In genomic region chr14:65429757-65430156, GRCh38 we compare ENCODE assay signal across 23 cellular contexts. TPM values are rescaled to one million over a fixed set of nuclear protein-coding genes. Genes with fewer than 3 reads are reported as not detected.
A peak's percentile ranks its signal among the peaks of the same experiment; 100 is the strongest.
DNase-seq lines count a peak whose midpoint lies in the region; ATAC-seq, FAIRE-seq and TF ChIP-seq lines count a peak whose summit lies in the region.
"Had no signal": no experiment of that assay in that cellular context is flagged by ENCODE, and none has a peak within 500 bp of the region (broad histone marks: within the 10 kb centered on the region; RNA-seq: fewer than 3 reads in every experiment).

No MANE protein-coding gene starts in this region.

- in situ Hi-C loops in K562 (cut with MboI): no loop called here

- H2BK120ac ChIP-seq in trophoblast cell (ENCODE audit: insufficient read depth, low read length, poor library complexity): peak overlapping the region; percentile 91

- no peak overlapping the region for H3K4me2 ChIP-seq in PC-9
- H3K4me2 ChIP-seq in K562 (ENCODE audit: insufficient read depth, low read length): no peak overlapping the region
- H3K4me2 ChIP-seq in trophoblast cell (ENCODE audit: low read length): no peak overlapping the region
- H3K4me2 ChIP-seq: A549; BLaER1 treated with 17β-estradiol and CSF1 and Interleukin-3, amounts not matched to agents 10 nM and 100 nM had no signal

- H3K9me3 ChIP-seq in PC-9 (ENCODE audit: insufficient read depth, low read depth): no peaks in the 10 kb centered on the region
- H3K9me3 ChIP-seq in K562 (replicated peaks; ENCODE audit: control insufficient read depth, insufficient read depth, low read depth, low read length): no peaks in the 10 kb centered on the region
- no peaks in the 10 kb centered on the region for H3K9me3 ChIP-seq in trophoblast cell (ENCODE audit: insufficient read depth, low read depth, low read length)
- no peaks in the 10 kb centered on the region for H3K9me3 ChIP-seq in upper lobe of right lung
- no peaks in the 10 kb centered on the region for H3K9me3 ChIP-seq in sigmoid colon
- H3K9me3 ChIP-seq: A549, BE2C, Caco-2, HAP-1 had no signal

- peak overlapping the region; percentile 100 for H3K4ac ChIP-seq in trophoblast cell (ENCODE audit: low read depth, low read length)

- H3K27me3 ChIP-seq in PC-9 (ENCODE audit: insufficient read depth, low read depth) (no peaks in the 10 kb centered on the region), K562 (ENCODE audit: control insufficient read depth in 2 of 2, insufficient read depth in 2 of 2, low read length in 2 of 2) (no peaks in the 10 kb centered on the region), trophoblast cell (ENCODE audit: insufficient read depth, low read length) (no peaks in the 10 kb centered on the region), upper lobe of right lung (no peaks in the 10 kb centered on the region), sigmoid colon (no peaks in the 10 kb centered on the region)
- H3K27me3 ChIP-seq: BE2C; BLaER1 treated with 17β-estradiol and CSF1 and Interleukin-3, amounts not matched to agents 10 nM and 100 nM had no signal

- 34% methylated on average over 4 of the region's 5 CpGs for WGBS in K562 (ENCODE audit: insufficient coverage, low coverage, missing lambda C conversion rate)
- WGBS in trophoblast cell (ENCODE audit: extremely low coverage, insufficient coverage, insufficient read length): no CpG with 5 or more reads among the region's 5 CpGs
- 96 to 97% methylated on average over 5 of the region's 5 CpGs for WGBS in sigmoid colon, 2 donors

- peak overlapping the region; percentile 87 for H4K91ac ChIP-seq in trophoblast cell (ENCODE audit: low read depth, low read length)

- H4K12ac ChIP-seq in trophoblast cell (ENCODE audit: low read depth, low read length): peak overlapping the region; percentile 59

- peaks cover 26% of the 10 kb centered on the region for H3K79me1 ChIP-seq in trophoblast cell (ENCODE audit: low read length)

- ATAC-seq in K562: no peak
- ATAC-seq in upper lobe of right lung: no peak
- ATAC-seq: A549 had no signal

- H3K27ac ChIP-seq in PC-9 (peak overlapping the region; percentile 27; the same call in 1 of the 2 replicates), K562 (ENCODE audit: extremely low read depth, low read depth, low read length) (no peak overlapping the region), trophoblast cell (ENCODE audit: low read depth, low read length) (peak overlapping the region; percentile 48), upper lobe of right lung (no peak overlapping the region), sigmoid colon (no peak overlapping the region)
- H3K27ac ChIP-seq: A549; BLaER1 treated with 17β-estradiol and CSF1 and Interleukin-3, amounts not matched to agents 10 nM and 100 nM had no signal

- H4K20me1 ChIP-seq in PC-9 (ENCODE audit: insufficient read depth) (peaks cover 6% of the 10 kb centered on the region), K562 (replicated peaks; ENCODE audit: control insufficient read depth, insufficient read depth, low read length) (no peaks in the 10 kb centered on the region)

- BruUV-seq in PC-9 (replicated peaks; lab: Mats Ljungman, UMichigan): no TSS peak
- BruUV-seq in K562 (replicated peaks; lab: Mats Ljungman, UMichigan): no TSS peak

- H3K4me1 ChIP-seq in PC-9 (replicated peaks; ENCODE audit: insufficient read depth) (peaks cover 1% of the 10 kb centered on the region; the same call in 1 of the 2 replicates), K562 (replicated peaks in 1 of 2; ENCODE audit: control insufficient read depth in 2 of 2, insufficient read depth in 2 of 2, low read length in 2 of 2) (peaks cover 6 to 13% of the 10 kb centered on the region in 2 experiments; a peak in 3 of 5 replicates), trophoblast cell (ENCODE audit: control insufficient read depth in 1 of 2, insufficient read depth in 2 of 2, low read length in 2 of 2) (peaks cover 10 to 18% of the 10 kb centered on the region in 2 experiments), upper lobe of right lung (peaks cover 9% of the 10 kb centered on the region), sigmoid colon (peaks cover 0 to 25% (median 11%) of the 10 kb centered on the region in 4 donors)
- H3K4me1 ChIP-seq: A549, BE2C had no signal

- POLR2A ChIA-PET in PC-9 (lab: Charles Lee; ENCODE audit: unreplicated experiment) (no interaction called here), K562 (lab: Yijun Ruan, JAX) (interaction anchor here (1.2 kb wide), 1 partner anchor 12 kb away, joined by 5 read pairs; no protein-coding TSS in a partner anchor)

- H2AFZ ChIP-seq in PC-9 (no peak overlapping the region), K562 (ENCODE audit: low read depth, low read length) (no peak overlapping the region), trophoblast cell (ENCODE audit: insufficient read depth, low read length, poor library complexity) (no peak overlapping the region)

- H3K9ac ChIP-seq in K562 (ENCODE audit: insufficient read depth in 1 of 2, low read depth in 2 of 2, low read length in 2 of 2) (no peak overlapping the region), trophoblast cell (ENCODE audit: low read length) (no peak overlapping the region)
- H3K9ac ChIP-seq: BLaER1 treated with 17β-estradiol and CSF1 and Interleukin-3, amounts not matched to agents 10 nM and 100 nM had no signal

- H2AK5ac ChIP-seq in trophoblast cell (ENCODE audit: low read length): peak overlapping the region; percentile 47

- peaks cover 40% of the 10 kb centered on the region for H3F3A ChIP-seq in PC-9 (ENCODE audit: insufficient read depth, low read depth)

- H3K4me3 ChIP-seq in PC-9 (no peak overlapping the region), K562 (no peak overlapping the region), trophoblast cell (ENCODE audit: low read depth, low read length) (no peak overlapping the region), upper lobe of right lung (no peak overlapping the region), sigmoid colon (no peak overlapping the region)
- H3K4me3 ChIP-seq: A549; BLaER1 treated with 17β-estradiol and CSF1 and Interleukin-3, amounts not matched to agents 10 nM and 100 nM; HAP-1 had no signal

- CTCF ChIA-PET in PC-9 (lab: Charles Lee): interaction anchor here (0.6 to 0.7 kb wide), 3 partner anchors 11 to 412 kb away, joined by 3 to 5 read pairs (median 4); no protein-coding TSS in a partner anchor
- CTCF ChIA-PET in K562 (lab: Yijun Ruan, JAX; ENCODE audit: low intra/inter-chr PET ratio): no interaction called here

- H2BK5ac ChIP-seq in trophoblast cell (ENCODE audit: low read depth, low read length, poor library complexity): peak overlapping the region; percentile 93

- no peak for TF ChIP-seq POLR2A in K562 (conservative IDR thresholded peaks at IDR 0.05)
- no peak for TF ChIP-seq POLR2A in sigmoid colon (IDR thresholded peaks at IDR 0.05)

- no peak for TF ChIP-seq CTCF in PC-9 (conservative IDR thresholded peaks at IDR 0.05)
- TF ChIP-seq CTCF in K562 (IDR thresholded peaks at IDR 0.05 in 2 of 3, conservative IDR thresholded peaks at IDR 0.05 in 1 of 3; ENCODE audit: insufficient read depth in 2 of 3, low read depth in 1 of 3, low read length in 3 of 3): no peak
- TF ChIP-seq CTCF in upper lobe of right lung (IDR thresholded peaks at IDR 0.05): no peak
- no peak for TF ChIP-seq CTCF in sigmoid colon (IDR thresholded peaks at IDR 0.05)

- TF ChIP-seq RAD21 in K562 (CRISPR knock-in tag; conservative IDR thresholded peaks at IDR 0.05 in 1 of 2, IDR thresholded peaks at IDR 0.05 in 1 of 2): no peak

- H3K14ac ChIP-seq in trophoblast cell (ENCODE audit: low read length): peak overlapping the region; percentile 97

- H3K9me1 ChIP-seq in K562 (ENCODE audit: control insufficient read depth, insufficient read depth, low read length): no peaks in the 10 kb centered on the region

- intact Hi-C loops in PC-9 (cut with micrococcal nuclease; ENCODE audit: unreplicated experiment): no loop called here
- intact Hi-C loops in K562 (cut with micrococcal nuclease): no loop called here
- intact Hi-C loops in upper lobe of right lung (cut with DNase I): no loop called here
- intact Hi-C loops in sigmoid colon (cut with DNase I): no loop called here

- H3K36me3 ChIP-seq in PC-9 (ENCODE audit: low read depth) (peaks cover 21% of the 10 kb centered on the region), K562 (ENCODE audit: control insufficient read depth, insufficient read depth, low read length) (no peaks in the 10 kb centered on the region), trophoblast cell (ENCODE audit: control insufficient read depth in 1 of 2, insufficient read depth in 2 of 2, low read length in 2 of 2) (peaks cover 0 to under 1% of the 10 kb centered on the region in 2 experiments), upper lobe of right lung (no peaks in the 10 kb centered on the region), sigmoid colon (no peaks in the 10 kb centered on the region)
- H3K36me3 ChIP-seq: BE2C, HAP-1 had no signal

- H3K9me2 ChIP-seq in PC-9 (ENCODE audit: insufficient read depth): no peaks in the 10 kb centered on the region

- H3K79me2 ChIP-seq in PC-9 (ENCODE audit: low read depth): peaks cover 98% of the 10 kb centered on the region
- peaks cover 38% of the 10 kb centered on the region for H3K79me2 ChIP-seq in K562 (ENCODE audit: control insufficient read depth, insufficient read depth, low read length)
- peaks cover 13% of the 10 kb centered on the region for H3K79me2 ChIP-seq in trophoblast cell (ENCODE audit: control insufficient read depth, insufficient read depth, low read length, poor library complexity)

- H4K8ac ChIP-seq in trophoblast cell (ENCODE audit: low read depth, low read length): peak overlapping the region; percentile 79

- DNase-seq in HTR-8/SVneo (ENCODE audit: insufficient read length, low spot score) (no peak), PC-9 (no peak), K562 (ENCODE audit: extremely low read depth in 1 of 4, low spot score in 3 of 4) (no peak), trophoblast cell (no peak), upper lobe of right lung (no peak), NCI-H1930 (lab: John Stamatoyannopoulos, UW) (no peak), sigmoid colon (no peak)
- DNase-seq: 8988T; ACHN; AML-193; BE2C; Caco-2; CD4-positive, alpha-beta T cell; DMS153; DND-41; GOT3; HFFc6 had no signal

- peak overlapping the region; percentile 99 for H2BK12ac ChIP-seq in trophoblast cell (ENCODE audit: low read length)

- TF ChIP-seq EP300 in K562 (IDR thresholded peaks at IDR 0.05; ENCODE audit: low read length) (no peak), sigmoid colon (IDR thresholded peaks at IDR 0.05) (no peak)

- H3K18ac ChIP-seq in trophoblast cell (ENCODE audit: low read length): peak overlapping the region; percentile 86

- no peak overlapping the region for H3K23ac ChIP-seq in trophoblast cell (ENCODE audit: low read length)

- FAIRE-seq in HTR-8/SVneo (lab: Jason Lieb, UNC) (peak; percentile 62), K562 (lab: Jason Lieb, UNC) (no peak)
- FAIRE-seq: A549, G401.6, GM12892, H54 had no signal

RNA-seq across cellular contexts. Expression of gene FUT8, which starts 17.2 kb away (rescaled TPM):
- total RNA-seq in PC-9 (2021): 134 and 135 TPM in 2 replicates
- 12.8 and 21.0 TPM in 2 replicates for total RNA-seq in K562 (2011; cell fraction: chromatin; rRNA removed; ENCODE audit: low replicate concordance)
- total RNA-seq in K562 (2011; cell fraction: nucleolus; rRNA removed): 9.8 and 10.1 TPM in 2 replicates
- 13.3 and 16.0 TPM in 2 replicates for total RNA-seq in K562 (2011; cell fraction: nucleoplasm; rRNA removed)
- total RNA-seq in K562 (2014; rRNA removed): 7.8 and 9.1 TPM in 2 replicates
- total RNA-seq in K562 (2014; rRNA removed; fragmentation: Illumina TruSeq; extraction: Trizol): 10.6 and 11.9 TPM in 2 replicates
- 14.7 and 15.2 TPM in 2 replicates for total RNA-seq in K562 (2015; rRNA removed; fragmentation: Illumina TruSeq; extraction: Trizol)
- 13.3 and 14.2 TPM in 2 replicates for total RNA-seq in K562 (2021)
- 7.2 and 8.0 TPM in 2 replicates for polyA plus RNA-seq in K562 (2011; rRNA removed)
- polyA plus RNA-seq in K562 (2011; cell fraction: cytosol; rRNA removed): 3.6 and 6.1 TPM in 2 replicates
- 4.1 and 4.7 TPM in 2 replicates for polyA plus RNA-seq in K562 (2011; cell fraction: nucleus; rRNA removed)
- polyA plus RNA-seq in K562 (2012): 8.2 and 10.1 TPM in 2 replicates
- 8.6 and 11.0 TPM in 2 replicates for polyA plus RNA-seq in K562 (2014; fragmentation: Illumina TruSeq; extraction: Trizol)
- polyA plus RNA-seq in K562 (2014; fragmentation: Nextera tagmentation; extraction: Ambion mirVana): 1 to 10 TPM; 4.1 to 6.0 TPM
- polyA plus RNA-seq in K562 (2014; rRNA removed): 6.0 and 7.1 TPM in 2 replicates
- polyA minus RNA-seq in K562 (2011; rRNA and poly(A)+ RNA removed): 13.7 and 19.0 TPM in 2 replicates
- 3.4 and 3.8 TPM in 2 replicates for polyA minus RNA-seq in K562 (2011; cell fraction: cytosol; rRNA and poly(A)+ RNA removed)
- 7.3 and 12.3 TPM in 2 replicates for polyA minus RNA-seq in K562 (2011; cell fraction: nucleus; rRNA and poly(A)+ RNA removed)
- polyA plus RNA-seq in trophoblast cell (2013): 87.3 and 91.6 TPM in 2 replicates
- 31.8 TPM for total RNA-seq in upper lobe of right lung
- total RNA-seq in sigmoid colon: 10 to 100 TPM; 22.0 to 53.9 (median 33.0) TPM
- polyA plus RNA-seq in sigmoid colon: 10 to 100 TPM in 1 of 3 donors, 1 to 10 TPM in 2; 2.5 to 17.4 (median 7.2) TPM

Comparison
In these comparisons a context has a peak if more than half of its experiments do, and no peak if none do; other contexts are left out.
1. H3K27ac ChIP-seq: peak in PC-9 (single experiment) and trophoblast cell (single experiment); none in K562 (single experiment), upper lobe of right lung (single experiment) and sigmoid colon (0 of 4).